ENCODE assay signal across 9 cellular contexts in genomic region chr11:78290293-78291176, GRCh38.
A peak's percentile ranks its signal among the peaks of the same experiment; 100 is the strongest.
DNase-seq lines count a peak whose midpoint lies in the region; ATAC-seq lines count a peak whose summit lies in the region.
"Had no signal": no experiment of that assay in that cellular context is flagged by ENCODE, and none has a peak within 500 bp of the region (broad histone marks: within the 10 kb centered on the region; RNA-seq: fewer than 3 reads in every experiment).

No MANE protein-coding gene starts in this region.

- intact Hi-C loops in activated T-helper 1 cell treated with anti-CD3 and anti-CD28 coated beads, Interleukin-12 subunit alpha, Interleukin-12 subunit beta, Interleukin-2, Interleukin-4 antibody, amounts not matched to agents 30 ng/mL and 10 ng/mL and 1 ng/mL, durations not matched to agents 14 hours and 24 hours and 36 hours (cut with micrococcal nuclease): loop anchor here (1.0 to 5.0 kb wide), 7 partner anchors 8 to 272 kb away; partner anchors contain the start of gene ALG8

- H3K4me1 Mint-ChIP-seq in activated T-helper 1 cell treated with anti-CD3 and anti-CD28 coated beads, Interleukin-12 subunit alpha, Interleukin-12 subunit beta, Interleukin-2, Interleukin-4 antibody, amounts not matched to agents 30 ng/mL and 10 ng/mL and 1 ng/mL, durations not matched to agents 14 hours and 24 hours and 36 hours (ENCODE audit: low read depth): peaks cover 68% of the 10 kb centered on the region

- H3K27me3 Mint-ChIP-seq in activated T-helper 1 cell treated with anti-CD3 and anti-CD28 coated beads, Interleukin-12 subunit alpha, Interleukin-12 subunit beta, Interleukin-2, Interleukin-4 antibody, amounts not matched to agents 30 ng/mL and 10 ng/mL and 1 ng/mL, durations not matched to agents 14 hours and 24 hours and 36 hours (ENCODE audit: insufficient read depth): no peaks in the 10 kb centered on the region

- peak overlapping the region; percentile 92 for H3K27ac Mint-ChIP-seq in activated T-helper 1 cell treated with anti-CD3 and anti-CD28 coated beads, Interleukin-12 subunit alpha, Interleukin-12 subunit beta, Interleukin-2, Interleukin-4 antibody, amounts not matched to agents 30 ng/mL and 10 ng/mL and 1 ng/mL, durations not matched to agents 14 hours and 24 hours and 36 hours

- H3K9me3 Mint-ChIP-seq in activated T-helper 1 cell treated with anti-CD3 and anti-CD28 coated beads, Interleukin-12 subunit alpha, Interleukin-12 subunit beta, Interleukin-2, Interleukin-4 antibody, amounts not matched to agents 30 ng/mL and 10 ng/mL and 1 ng/mL, durations not matched to agents 14 hours and 24 hours and 36 hours: peaks cover 42% of the 10 kb centered on the region

- peak overlapping the region; percentile 73 for H3K4me3 Mint-ChIP-seq in activated T-helper 1 cell treated with anti-CD3 and anti-CD28 coated beads, Interleukin-12 subunit alpha, Interleukin-12 subunit beta, Interleukin-2, Interleukin-4 antibody, amounts not matched to agents 30 ng/mL and 10 ng/mL and 1 ng/mL, durations not matched to agents 14 hours and 24 hours and 36 hours

- peak; percentile 48 for DNase-seq in AG20443 (ENCODE audit: low spot score)
- DNase-seq in HuH-7.5 (ENCODE audit: low spot score): peak; percentile 15
- DNase-seq in activated T-helper 1 cell treated with anti-CD3 and anti-CD28 coated beads, Interleukin-12 subunit alpha, Interleukin-12 subunit beta, Interleukin-2, Interleukin-4 antibody, amounts not matched to agents 30 ng/mL and 10 ng/mL and 1 ng/mL, durations not matched to agents 14 hours and 24 hours and 36 hours (ENCODE audit: low spot score): peak; percentile 54
- peak; percentile 74 for DNase-seq in left lobe of liver (ENCODE audit: low spot score)
- no peak for DNase-seq in NCI-H524 (lab: John Stamatoyannopoulos, UW)
- DNase-seq in DMS 273 treated with DMSO at 0.1 percent for 48 hours (lab: John Stamatoyannopoulos, UW): no peak
- DNase-seq in activated gamma-delta T cell treated with Interleukin-2 at 50 U/mL for 16 hours: no peak
- DNase-seq in NCI-H82 treated with DMSO at 0.1 percent for 48 hours (lab: John Stamatoyannopoulos, UW; ENCODE audit: unreplicated experiment): no peak
- DNase-seq: NCI-H1105 had no signal

- peak; percentile 89 for ATAC-seq in left lobe of liver

- H3K36me3 Mint-ChIP-seq in activated T-helper 1 cell treated with anti-CD3 and anti-CD28 coated beads, Interleukin-12 subunit alpha, Interleukin-12 subunit beta, Interleukin-2, Interleukin-4 antibody, amounts not matched to agents 30 ng/mL and 10 ng/mL and 1 ng/mL, durations not matched to agents 14 hours and 24 hours and 36 hours (ENCODE audit: low read depth): peaks cover 41% of the 10 kb centered on the region

Comparison
In these comparisons a context has a peak if more than half of its experiments do, and no peak if none do; other contexts are left out.
1. DNase-seq: peak in AG20443 (single experiment), HuH-7.5 (single experiment), activated T-helper 1 cell treated with anti-CD3 and anti-CD28 coated beads, Interleukin-12 subunit alpha, Interleukin-12 subunit beta, Interleukin-2, Interleukin-4 antibody, amounts not matched to agents 30 ng/mL and 10 ng/mL and 1 ng/mL, durations not matched to agents 14 hours and 24 hours and 36 hours (single experiment) and left lobe of liver (single experiment); none in NCI-H524 (0 of 2), DMS 273 treated with DMSO at 0.1 percent for 48 hours (single experiment), activated gamma-delta T cell treated with Interleukin-2 at 50 U/mL for 16 hours (single experiment) and NCI-H82 treated with DMSO at 0.1 percent for 48 hours (single experiment).